In genomic region chr4:2812600-2812932, GRCh38 we compare ENCODE assay signal across 8 cellular contexts. TPM values are rescaled to one million over a fixed set of nuclear protein-coding genes. Genes with fewer than 3 reads are reported as not detected.
A peak's percentile ranks its signal among the peaks of the same experiment; 100 is the strongest.
DNase-seq lines count a peak whose midpoint lies in the region; ATAC-seq and TF ChIP-seq lines count a peak whose summit lies in the region.

No MANE protein-coding gene starts in this region.

- no peak for TF ChIP-seq POLR2A in body of pancreas (IDR thresholded peaks at IDR 0.05)

- H3K9me3 ChIP-seq in left lung (no peaks in the 10 kb centered on the region), tibial artery (peaks cover 0 to 4% (median 0%) of the 10 kb centered on the region in 3 donors), body of pancreas (no peaks in the 10 kb centered on the region)

- peak overlapping the region; percentile 64 to 92 for H3K27ac ChIP-seq in left lung
- peak overlapping the region in 1 of 2 donors; percentile 33 for H3K27ac ChIP-seq in tibial artery
- peak overlapping the region in 2 of 4 donors; percentile 49 to 64 for H3K27ac ChIP-seq in body of pancreas

- H3K4me1 Mint-ChIP-seq in activated T-cell treated with anti-CD3 and anti-CD28 coated beads, Interleukin-2, amount 50 U/mL, for 72 hours (ENCODE audit: low read depth): peaks cover 60% of the 10 kb centered on the region
- peaks cover 64% of the 10 kb centered on the region for H3K4me1 Mint-ChIP-seq in activated CD4-positive, alpha-beta memory T cell treated with anti-CD3 and anti-CD28 coated beads, Interleukin-2, amount 10 ng/mL, durations not matched to agents 7 days and 5 days

- peaks cover 23 to 97% of the 10 kb centered on the region in 2 donors for H3K4me1 ChIP-seq in left lung
- H3K4me1 ChIP-seq in tibial artery: peaks cover 0 to 16% (median 8%) of the 10 kb centered on the region in 4 donors
- H3K4me1 ChIP-seq in body of pancreas: peaks cover 7% of the 10 kb centered on the region

- H3K36me3 ChIP-seq in left lung: peaks cover 0 to 40% of the 10 kb centered on the region in 2 donors
- peaks cover 0 to 7% (median 0%) of the 10 kb centered on the region in 3 donors for H3K36me3 ChIP-seq in tibial artery
- H3K36me3 ChIP-seq in body of pancreas (replicated peaks in 1 of 2; ENCODE audit: insufficient read depth in 1 of 2, low read depth in 2 of 2): no peaks in the 10 kb centered on the region

- intact Hi-C loops in left lung (cut with DNase I): no loop called here
- intact Hi-C loops in tibial artery (cut with DNase I; ENCODE audit: low total_unique reads): no loop called here
- intact Hi-C loops in body of pancreas (cut with DNase I): no loop called here

- peak overlapping the region; percentile 27 to 61 for H3K4me3 ChIP-seq in left lung
- H3K4me3 ChIP-seq in tibial artery: peak overlapping the region; percentile 24 to 32
- H3K4me3 ChIP-seq in body of pancreas: no peak overlapping the region

- no peak for DNase-seq in activated T-cell treated with anti-CD3 and anti-CD28 coated beads, Interleukin-2, amount 50 U/mL, for 72 hours
- DNase-seq in activated T-cell treated with anti-CD3 and anti-CD28 coated beads for 4 hours: no peak
- no peak for DNase-seq in activated CD4-positive, alpha-beta memory T cell treated with anti-CD3 and anti-CD28 coated beads, Interleukin-2, amount 10 ng/mL, durations not matched to agents 7 days and 5 days
- no peak for DNase-seq in left lung
- DNase-seq in tibial artery: no peak
- DNase-seq in body of pancreas: no peak
- no peak for DNase-seq in NCI-H1930 (lab: John Stamatoyannopoulos, UW)
- no peak for DNase-seq in NCI-H2029 treated with DMSO at 0.1 percent for 48 hours (lab: John Stamatoyannopoulos, UW)

- H3K27me3 ChIP-seq in left lung (no peaks in the 10 kb centered on the region), tibial artery (peaks cover 0 to 2% of the 10 kb centered on the region in 2 donors), body of pancreas (no peaks in the 10 kb centered on the region)

- peaks cover 5 to 7% of the 10 kb centered on the region in 2 donors for H3K36me3 Mint-ChIP-seq in activated T-cell treated with anti-CD3 and anti-CD28 coated beads, Interleukin-2, amount 50 U/mL, for 72 hours (ENCODE audit: insufficient read depth in 2 of 2)
- peaks cover 54% of the 10 kb centered on the region for H3K36me3 Mint-ChIP-seq in activated CD4-positive, alpha-beta memory T cell treated with anti-CD3 and anti-CD28 coated beads, Interleukin-2, amount 10 ng/mL, durations not matched to agents 7 days and 5 days (ENCODE audit: low read depth)

- H3K9me3 Mint-ChIP-seq in activated T-cell treated with anti-CD3 and anti-CD28 coated beads, Interleukin-2, amount 50 U/mL, for 72 hours: no peaks in the 10 kb centered on the region
- H3K9me3 Mint-ChIP-seq in activated CD4-positive, alpha-beta memory T cell treated with anti-CD3 and anti-CD28 coated beads, Interleukin-2, amount 10 ng/mL, durations not matched to agents 7 days and 5 days: no peaks in the 10 kb centered on the region

- CTCF ChIA-PET in activated CD4-positive, alpha-beta memory T cell treated with anti-CD3 and anti-CD28 coated beads, Interleukin-2, amount 10 ng/mL, durations not matched to agents 7 days and 5 days (lab: Charles Lee): interaction anchor here (0.6 to 1.2 kb wide), 3 partner anchors 14 to 260 kb away, joined by 4 to 5 read pairs (median 5); no protein-coding TSS in a partner anchor

- peak in 1 of 2 donors; percentile 5 for ATAC-seq in activated T-cell treated with anti-CD3 and anti-CD28 coated beads, Interleukin-2, amount 50 U/mL, for 72 hours (replicated peaks in 1 of 2)
- ATAC-seq in left lung (no peak), body of pancreas (no peak)

- peak overlapping the region; percentile 99 for H3K27ac Mint-ChIP-seq in activated T-cell treated with anti-CD3 and anti-CD28 coated beads, Interleukin-2, amount 50 U/mL, for 72 hours
- peak overlapping the region; percentile 99 for H3K27ac Mint-ChIP-seq in activated CD4-positive, alpha-beta memory T cell treated with anti-CD3 and anti-CD28 coated beads, Interleukin-2, amount 10 ng/mL, durations not matched to agents 7 days and 5 days

- no peaks in the 10 kb centered on the region for H3K27me3 Mint-ChIP-seq in activated T-cell treated with anti-CD3 and anti-CD28 coated beads, Interleukin-2, amount 50 U/mL, for 72 hours (ENCODE audit: low read depth)
- H3K27me3 Mint-ChIP-seq in activated CD4-positive, alpha-beta memory T cell treated with anti-CD3 and anti-CD28 coated beads, Interleukin-2, amount 10 ng/mL, durations not matched to agents 7 days and 5 days: no peaks in the 10 kb centered on the region

- POLR2A ChIA-PET in activated CD4-positive, alpha-beta memory T cell treated with anti-CD3 and anti-CD28 coated beads, Interleukin-2, amount 10 ng/mL, durations not matched to agents 7 days and 5 days (lab: Charles Lee): interaction anchor here (0.9 to 6.5 kb wide), 17 partner anchors 9 to 394 kb away, joined by 3 to 86 read pairs (median 5); partner anchors contain the start of genes ADD1, CFAP99, RNF4 and TNIP2

- WGBS in body of pancreas, 2 donors: 34 to 100% methylated on average over 1 to 7 of the region's 7 CpGs

- peak overlapping the region; percentile 91 to 95 for H3K4me3 Mint-ChIP-seq in activated T-cell treated with anti-CD3 and anti-CD28 coated beads, Interleukin-2, amount 50 U/mL, for 72 hours
- H3K4me3 Mint-ChIP-seq in activated CD4-positive, alpha-beta memory T cell treated with anti-CD3 and anti-CD28 coated beads, Interleukin-2, amount 10 ng/mL, durations not matched to agents 7 days and 5 days: peak overlapping the region; percentile 82

- TF ChIP-seq CTCF in left lung (IDR thresholded peaks at IDR 0.05): no peak
- TF ChIP-seq CTCF in tibial artery (IDR thresholded peaks at IDR 0.05): no peak
- TF ChIP-seq CTCF in body of pancreas (IDR thresholded peaks at IDR 0.05): no peak

RNA-seq across cellular contexts. Expression of gene SH3BP2, which starts 19.7 kb away (rescaled TPM):
- 10 to 100 TPM; 60.7 to 65.6 TPM for total RNA-seq in activated T-cell treated with anti-CD3 and anti-CD28 coated beads, Interleukin-2, amount 50 U/mL, for 72 hours
- total RNA-seq in activated CD4-positive, alpha-beta memory T cell treated with anti-CD3 and anti-CD28 coated beads, Interleukin-2, amount 10 ng/mL, durations not matched to agents 7 days and 5 days: 10 to 100 TPM; 77.0 to 80.3 TPM
- total RNA-seq in left lung (100 to 1,000 TPM in 1 of 2 donors, 10 to 100 TPM in 1; 58.2 to 113 TPM), body of pancreas (10 to 100 TPM; 29.0 to 33.5 TPM)

RNA-seq across cellular contexts. Expression of gene ADD1, which starts 31.1 kb away (rescaled TPM):
- total RNA-seq in activated T-cell treated with anti-CD3 and anti-CD28 coated beads, Interleukin-2, amount 50 U/mL, for 72 hours: 100 to 1,000 TPM; 281 to 282 TPM
- 100 to 1,000 TPM; 266 to 277 TPM for total RNA-seq in activated CD4-positive, alpha-beta memory T cell treated with anti-CD3 and anti-CD28 coated beads, Interleukin-2, amount 10 ng/mL, durations not matched to agents 7 days and 5 days
- total RNA-seq in left lung (100 to 1,000 TPM; 262 to 265 TPM), body of pancreas (100 to 1,000 TPM in 1 of 2 donors, 10 to 100 TPM in 1; 84.1 to 266 TPM)

RNA-seq across cellular contexts. Expression of gene TNIP2, which starts 56.4 kb away (rescaled TPM):
- total RNA-seq in activated T-cell treated with anti-CD3 and anti-CD28 coated beads, Interleukin-2, amount 50 U/mL, for 72 hours: 10 to 100 TPM; 72.3 to 85.8 TPM
- 10 to 100 TPM; 56.1 to 58.4 TPM for total RNA-seq in activated CD4-positive, alpha-beta memory T cell treated with anti-CD3 and anti-CD28 coated beads, Interleukin-2, amount 10 ng/mL, durations not matched to agents 7 days and 5 days
- total RNA-seq in left lung (10 to 100 TPM; 32.9 to 46.5 TPM), body of pancreas (10 to 100 TPM; 39.7 to 75.8 TPM)

Comparison
In these comparisons a context has a peak if more than half of its experiments do, and no peak if none do; other contexts are left out.
1. H3K4me3 ChIP-seq: peak in left lung (2 of 2) and tibial artery (2 of 2); none in body of pancreas (0 of 2).